ENCODE assay signal across 21 cellular contexts in the genomic region with DNA sequence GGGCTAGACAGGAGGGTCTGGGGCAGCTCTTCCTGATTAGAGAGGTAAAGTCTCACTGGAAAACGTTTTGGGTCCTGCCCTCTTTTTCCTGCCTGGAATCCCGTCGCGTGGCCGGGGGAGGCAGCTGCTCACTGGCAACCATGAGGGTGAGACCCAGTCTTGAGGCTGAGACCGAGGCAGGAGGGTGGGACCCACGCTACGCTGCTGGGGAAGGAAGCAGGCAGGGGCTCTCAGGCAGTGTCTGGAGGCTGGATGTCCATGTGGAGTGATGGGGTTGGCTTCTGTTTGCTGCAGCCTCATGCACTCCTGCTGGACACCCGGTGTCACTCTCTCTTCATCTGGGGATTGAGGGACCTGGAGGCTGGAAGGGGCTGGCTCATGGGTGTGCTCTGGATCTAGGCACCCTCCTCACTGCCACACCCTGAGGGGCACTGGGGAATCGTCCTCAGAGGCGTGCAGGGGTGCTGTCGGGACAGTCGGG. TPM values are rescaled to one million over a fixed set of nuclear protein-coding genes. Genes with fewer than 3 reads are reported as not detected.
A peak's percentile ranks its signal among the peaks of the same experiment; 100 is the strongest.
DNase-seq lines count a peak whose midpoint lies in the region; ATAC-seq, FAIRE-seq and TF ChIP-seq lines count a peak whose summit lies in the region.
"Had no signal": no experiment of that assay in that cellular context is flagged by ENCODE, and none has a peak within 500 bp of the region (broad histone marks: within the 10 kb centered on the region; RNA-seq: fewer than 3 reads in every experiment).

No MANE protein-coding gene starts in this region.

- peak; percentile 47 for DNase-seq in Right ventricle myocardium inferior (ENCODE audit: missing footprints)
- no peak for DNase-seq in left ventricle myocardium inferior
- peak; percentile 20 for DNase-seq in M059J (ENCODE audit: low read depth)
- peak; percentile 62 for DNase-seq in kidney
- peak; percentile 46 for DNase-seq in spleen
- no peak for DNase-seq in amygdala (lab: John Stamatoyannopoulos, UW)
- no peak for DNase-seq in HuH-7.5 (ENCODE audit: low spot score)
- DNase-seq in hepatic stellate cell (ENCODE audit: low spot score): no peak
- DNase-seq: GOT3, KG1, MV-4-11, NCI-H1417 treated with DMSO at 0.1 percent for 48 hours, NCI-H187 treated with DMSO at 0.1 percent for 48 hours, NCI-H226, NCI-H82, SHP77 had no signal

- H3K9me3 ChIP-seq in left ventricle myocardium inferior (replicated peaks) (no peaks in the 10 kb centered on the region), kidney (ENCODE audit: control insufficient read depth in 1 of 2, low read length in 2 of 2) (no peaks in the 10 kb centered on the region), spleen (no peaks in the 10 kb centered on the region)
- H3K9me3 ChIP-seq: A549; BLaER1 treated with 17β-estradiol and CSF1 and Interleukin-3, amounts not matched to agents 10 nM and 100 nM had no signal

- H3K27ac ChIP-seq in left ventricle myocardium inferior (replicated peaks) (no peak overlapping the region), kidney (ENCODE audit: low read depth in 2 of 2, low read length in 2 of 2) (no peak overlapping the region), spleen (peak overlapping the region in 1 of 8 donors; percentile 28)
- H3K27ac ChIP-seq: A549; BLaER1 treated with 17β-estradiol and CSF1 and Interleukin-3, amounts not matched to agents 10 nM and 100 nM; SK-N-MC had no signal

- intact Hi-C loops in Right ventricle myocardium inferior (cut with DNase I) (no loop called here), left ventricle myocardium inferior (cut with micrococcal nuclease) (no loop called here), kidney (cut with DNase I) (no loop called here), spleen (cut with DNase I; ENCODE audit: low total_unique reads) (no loop called here)

- no peak for FAIRE-seq in kidney (lab: Jason Lieb, UNC)
- FAIRE-seq: A549, D721Med had no signal

- H3K4me3 ChIP-seq in left ventricle myocardium inferior (no peak overlapping the region), kidney (ENCODE audit: low read length in 2 of 2) (no peak overlapping the region), spleen (no peak overlapping the region)
- H3K4me3 ChIP-seq: A549; BLaER1 treated with 17β-estradiol and CSF1 and Interleukin-3, amounts not matched to agents 10 nM and 100 nM; SK-N-MC had no signal

- H3K4me1 ChIP-seq in left ventricle myocardium inferior (peaks cover 17% of the 10 kb centered on the region), kidney (ENCODE audit: control insufficient read depth in 1 of 2, insufficient read depth in 1 of 2, low read depth in 1 of 2, low read length in 2 of 2) (peaks cover 0 to 7% of the 10 kb centered on the region in 2 donors), spleen (peaks cover 4 to 47% (median 25%) of the 10 kb centered on the region in 6 donors)

- no peaks in the 10 kb centered on the region for H3K36me3 ChIP-seq in left ventricle myocardium inferior
- H3K36me3 ChIP-seq in kidney (ENCODE audit: control insufficient read depth in 1 of 2, insufficient read depth in 2 of 2, low read length in 2 of 2): no peaks in the 10 kb centered on the region
- no peaks in the 10 kb centered on the region for H3K36me3 ChIP-seq in spleen
- H3K36me3 ChIP-seq: BLaER1 treated with 17β-estradiol and CSF1 and Interleukin-3, amounts not matched to agents 10 nM and 100 nM had no signal

- WGBS in spleen, 5 donors: 68 to 85% (median 73%) methylated on average over 13 of the region's 13 CpGs

- no peak for ATAC-seq in Right ventricle myocardium inferior
- ATAC-seq: A549 had no signal

- TF ChIP-seq CTCF in left ventricle myocardium inferior (IDR thresholded peaks at IDR 0.05; ENCODE audit: borderline replicate concordance) (no peak), kidney (IDR thresholded peaks at IDR 0.05; ENCODE audit: borderline replicate concordance, extremely low read depth, insufficient read depth) (no peak), spleen (IDR thresholded peaks at IDR 0.05 in 8 of 11, conservative IDR thresholded peaks at IDR 0.05 in 3 of 11) (no peak)

- H3K27me3 ChIP-seq in left ventricle myocardium inferior (ENCODE audit: low read depth): peaks cover 19% of the 10 kb centered on the region
- H3K27me3 ChIP-seq in spleen (replicated peaks in 1 of 7): peaks cover 0 to 42% (median 0%) of the 10 kb centered on the region in 7 donors
- H3K27me3 ChIP-seq: BLaER1 treated with 17β-estradiol and CSF1 and Interleukin-3, amounts not matched to agents 10 nM and 100 nM had no signal

- no peak for TF ChIP-seq POLR2A in spleen (IDR thresholded peaks at IDR 0.05)

- H3K9ac ChIP-seq in kidney (ENCODE audit: low read length in 2 of 2): no peak overlapping the region
- H3K9ac ChIP-seq: BLaER1 treated with 17β-estradiol and CSF1 and Interleukin-3, amounts not matched to agents 10 nM and 100 nM had no signal

RNA-seq across cellular contexts. Expression of gene SLC2A6, which starts 11.3 kb away (rescaled TPM):
- total RNA-seq in Right ventricle myocardium inferior (2.7 TPM), left ventricle myocardium inferior (2.0 TPM), kidney (5.8 TPM), spleen (10 to 100 TPM; 15.4 to 28.7 (median 20.9) TPM)
- total RNA-seq in M059J (2014; rRNA removed; shearing (Covaris generic)): 12.2 and 14.6 TPM in 2 replicates
- polyA plus RNA-seq in kidney (ENCODE audit: insufficient read depth, low read depth, low replicate concordance) (2.5 TPM), spleen (10 to 100 TPM; 15.4 to 35.0 (median 32.8) TPM)

RNA-seq across cellular contexts. Expression of gene CACFD1, which starts 30.5 kb away (rescaled TPM):
- 13.9 TPM for total RNA-seq in Right ventricle myocardium inferior
- 11.5 TPM for total RNA-seq in left ventricle myocardium inferior
- total RNA-seq in M059J (2014; rRNA removed; shearing (Covaris generic)): 2.6 and 6.6 TPM in 2 replicates
- total RNA-seq in kidney: 37.3 TPM
- 37.8 TPM for polyA plus RNA-seq in kidney (ENCODE audit: insufficient read depth, low read depth, low replicate concordance)
- 10 to 100 TPM in 5 of 7 donors, 1 to 10 TPM in 2; 10.0 to 14.2 (median 12.6) TPM for total RNA-seq in spleen
- polyA plus RNA-seq in spleen: 10 to 100 TPM in 1 of 3 donors, 1 to 10 TPM in 2; 4.7 to 12.7 (median 6.6) TPM

RNA-seq across cellular contexts. Expression of gene MYMK, which starts 34.5 kb away (rescaled TPM):
- total RNA-seq in Right ventricle myocardium inferior (not detected), left ventricle myocardium inferior (not detected), kidney (not detected), spleen (not detected)
- total RNA-seq in M059J (2014; rRNA removed; shearing (Covaris generic)): not detected in 2 replicates
- polyA plus RNA-seq in kidney (ENCODE audit: insufficient read depth, low read depth, low replicate concordance) (not detected), spleen (not detected)
- total RNA-seq: CD8-positive, alpha-beta memory T cell had no signal
- polyA plus RNA-seq: A549; CD8-positive, alpha-beta memory T cell had no signal

RNA-seq across cellular contexts. Expression of gene ADAMTSL2, which starts 44.3 kb away (rescaled TPM):
- total RNA-seq in Right ventricle myocardium inferior: 9.5 TPM
- 6.0 TPM for total RNA-seq in left ventricle myocardium inferior
- total RNA-seq in M059J (2014; rRNA removed; shearing (Covaris generic)): 0.07 and 0.10 TPM in 2 replicates
- total RNA-seq in kidney: 32.1 TPM
- 20.0 TPM for polyA plus RNA-seq in kidney (ENCODE audit: insufficient read depth, low read depth, low replicate concordance)
- 10 to 100 TPM in 1 of 7 donors, 1 to 10 TPM in 6; 1.6 to 10.1 (median 4.1) TPM for total RNA-seq in spleen
- polyA plus RNA-seq in spleen: 10 to 100 TPM in 1 of 3 donors, 1 to 10 TPM in 2; 3.0 to 11.7 (median 4.5) TPM
- total RNA-seq: CD8-positive, alpha-beta memory T cell had no signal
- polyA plus RNA-seq: A549; CD8-positive, alpha-beta memory T cell had no signal

Comparison
In these comparisons a context has a peak if more than half of its experiments do, and no peak if none do; other contexts are left out.
1. DNase-seq: peak in Right ventricle myocardium inferior (single experiment), M059J (single experiment), kidney (single experiment) and spleen (single experiment); none in left ventricle myocardium inferior (single experiment), amygdala (0 of 56), HuH-7.5 (single experiment) and hepatic stellate cell (single experiment).